8 cellular contexts compared by ENCODE assay signal in the genomic region with DNA sequence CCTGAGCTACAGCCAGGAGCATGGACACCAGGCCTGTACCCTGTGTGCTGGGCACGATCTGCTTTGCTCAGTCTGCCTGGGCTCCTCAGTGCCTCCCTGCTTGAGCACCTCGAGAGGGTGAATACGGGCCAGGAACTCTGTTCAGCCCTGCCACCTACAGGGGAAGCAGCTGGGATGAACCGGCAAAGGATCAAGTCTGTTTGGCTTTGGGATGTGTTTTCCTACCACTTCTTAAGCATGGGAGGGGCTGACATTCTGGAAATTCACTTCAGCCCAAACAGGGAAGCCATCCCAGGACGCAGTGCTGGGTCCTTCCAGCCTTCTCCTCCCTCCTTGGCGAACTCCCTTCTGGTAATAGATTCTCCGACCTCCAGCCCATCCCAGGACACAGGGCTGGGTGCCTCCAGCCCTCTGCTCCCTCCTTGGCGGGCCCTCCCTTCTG. TPM values are rescaled to one million over a fixed set of nuclear protein-coding genes. Genes with fewer than 3 reads are reported as not detected.
DNase-seq lines count a peak whose midpoint lies in the region; ATAC-seq, FAIRE-seq and TF ChIP-seq lines count a peak whose summit lies in the region.

No MANE protein-coding gene starts in this region.

- H3K36me3 ChIP-seq in bronchial epithelial cell (ENCODE audit: control insufficient read depth, insufficient read depth, low read length): no peaks in the 10 kb centered on the region
- H3K36me3 ChIP-seq in testis (ENCODE audit: low read depth, missing control alignments): no peaks in the 10 kb centered on the region

- no peaks in the 10 kb centered on the region for H3K27me3 ChIP-seq in CD4-positive, alpha-beta T cell (ENCODE audit: control insufficient read depth, insufficient read depth, low read length)
- no peaks in the 10 kb centered on the region for H3K27me3 ChIP-seq in bronchial epithelial cell (ENCODE audit: control insufficient read depth, insufficient read depth, low read length)
- H3K27me3 ChIP-seq in testis: no peaks in the 10 kb centered on the region

- H3K4me3 Mint-ChIP-seq in CD4-positive, alpha-beta T cell: no peak overlapping the region

- no peak for TF ChIP-seq CTCF in CD4-positive, alpha-beta T cell (IDR thresholded peaks at IDR 0.05)
- peak; percentile 75 for TF ChIP-seq CTCF in bronchial epithelial cell (IDR thresholded peaks at IDR 0.05; ENCODE audit: insufficient read depth, low read length, severe bottlenecking)
- peak in 2 of 3 experiments; percentile 19 to 32 for TF ChIP-seq CTCF in testis (IDR thresholded peaks at IDR 0.05)

- peaks cover 39% of the 10 kb centered on the region for H3K4me1 Mint-ChIP-seq in CD4-positive, alpha-beta T cell (ENCODE audit: low read depth)

- H3K36me3 Mint-ChIP-seq in CD4-positive, alpha-beta T cell (ENCODE audit: low read depth): peaks cover 37% of the 10 kb centered on the region

- 49 to 52% methylated on average over 5 to 8 of the region's 8 CpGs for WGBS in testis, 2 donors

- ATAC-seq in CD4-positive, alpha-beta T cell (ENCODE audit: poor library complexity): no peak
- ATAC-seq in GM21786 (IDR thresholded peaks at IDR 0.05; ENCODE audit: unreplicated experiment): no peak

- no peaks in the 10 kb centered on the region for H3K9me3 ChIP-seq in CD4-positive, alpha-beta T cell (ENCODE audit: control insufficient read depth, low read length)
- no peaks in the 10 kb centered on the region for H3K9me3 ChIP-seq in testis

- H3K4me1 ChIP-seq in testis: peaks cover 23% of the 10 kb centered on the region

- CTCF ChIA-PET in CD4-positive, alpha-beta T cell (lab: Charles Lee): no interaction called here

- DNase-seq in CD4-positive, alpha-beta T cell: no peak
- DNase-seq in NCI-H1092 treated with DMSO at 0.1 percent for 48 hours (lab: John Stamatoyannopoulos, UW): peak; percentile 88
- DNase-seq in bronchial epithelial cell (ENCODE audit: low read depth): peak; percentile 54
- peak; percentile 43 for DNase-seq in kidney tubule cell (ENCODE audit: low spot score)
- DNase-seq in testis: peak; percentile 86
- DNase-seq in activated T-cell treated with anti-CD3 and anti-CD28 coated beads, Interleukin-2, amount 50 U/mL, for 1 hour: no peak
- DNase-seq in NAMALWA (ENCODE audit: low spot score): no peak

- POLR2A ChIA-PET in CD4-positive, alpha-beta T cell (lab: Charles Lee): interaction anchor here (1.1 kb wide), 1 partner anchor 30 kb away, joined by 4 read pairs; no protein-coding TSS in a partner anchor

- intact Hi-C loops in CD4-positive, alpha-beta T cell (cut with DNase I, micrococcal nuclease): no loop called here
- intact Hi-C loops in testis (cut with DNase I; ENCODE audit: low total_unique reads): loop anchor here (5.0 kb wide), 1 partner anchor 47 kb away; no protein-coding TSS in a partner anchor

- H3K27ac Mint-ChIP-seq in CD4-positive, alpha-beta T cell: peak overlapping the region; percentile 62

- TF ChIP-seq POLR2A in testis (IDR thresholded peaks at IDR 0.05): no peak

- peak; percentile 64 for FAIRE-seq in bronchial epithelial cell (lab: Jason Lieb, UNC)

- H3K4me3 ChIP-seq in bronchial epithelial cell (ENCODE audit: low read depth, low read length) (no peak overlapping the region), testis (no peak overlapping the region)

- no peaks in the 10 kb centered on the region for H3K9me3 Mint-ChIP-seq in CD4-positive, alpha-beta T cell

- H3K27ac ChIP-seq in CD4-positive, alpha-beta T cell (ENCODE audit: low read depth, low read length): no peak overlapping the region
- H3K27ac ChIP-seq in testis: peak overlapping the region; percentile 62 to 76

- no peaks in the 10 kb centered on the region for H3K27me3 Mint-ChIP-seq in CD4-positive, alpha-beta T cell

RNA-seq across cellular contexts. Expression of a gene that starts 55.8 kb away (rescaled TPM):
- 10 to 100 TPM; 25.3 to 25.7 TPM for total RNA-seq in CD4-positive, alpha-beta T cell
- total RNA-seq in bronchial epithelial cell: 3.4 and 6.4 TPM in 2 replicates
- 10 to 100 TPM; 17.2 to 29.8 TPM for total RNA-seq in testis
- polyA plus RNA-seq in testis (ENCODE audit: insufficient read depth, low read depth, low replicate concordance): 30.7 TPM

Comparison
In these comparisons a context has a peak if more than half of its experiments do, and no peak if none do; other contexts are left out.
1. DNase-seq: peak in NCI-H1092 treated with DMSO at 0.1 percent for 48 hours (single experiment), bronchial epithelial cell (single experiment), kidney tubule cell (single experiment) and testis (single experiment); none in CD4-positive, alpha-beta T cell (0 of 10), activated T-cell treated with anti-CD3 and anti-CD28 coated beads, Interleukin-2, amount 50 U/mL, for 1 hour (single experiment) and NAMALWA (single experiment).